Comparison of ENCODE assay signal across 19 cellular contexts in the genomic region with DNA sequence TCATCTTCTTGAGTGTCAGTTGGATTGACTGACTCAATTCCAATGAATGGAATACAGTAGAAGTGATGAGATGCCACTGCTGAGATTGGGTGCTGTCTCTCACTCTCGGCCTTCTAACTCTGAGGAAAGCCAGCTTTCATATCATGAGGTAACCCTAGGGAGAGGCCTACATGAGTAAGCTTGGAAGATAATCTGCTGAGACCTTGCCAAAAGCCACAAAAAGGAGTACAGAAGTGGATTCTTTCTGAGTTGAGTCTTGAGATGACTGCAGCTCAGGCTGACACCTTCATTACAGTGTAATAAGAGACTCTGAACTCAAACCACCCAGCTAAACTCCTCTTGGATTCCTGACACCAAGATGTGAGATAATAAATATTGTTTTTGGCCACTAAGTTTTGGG.
"Had no signal": no experiment of that assay in that cellular context is flagged by ENCODE, and none has a peak within 500 bp of the region (broad histone marks: within the 10 kb centered on the region; RNA-seq: fewer than 3 reads in every experiment).

No MANE protein-coding gene starts in this region.

- H3K4me1 Mint-ChIP-seq: activated CD4-positive, alpha-beta T cell treated with anti-CD3 and anti-CD28 coated beads for 36 hours; activated naive CD8-positive, alpha-beta T cell treated with anti-CD3 and anti-CD28 coated beads, Interleukin-2, amount 10 ng/mL, durations not matched to agents 7 days and 5 days; nephron progenitor cell had no signal

- DNase-seq: activated CD4-positive, alpha-beta T cell treated with anti-CD3 and anti-CD28 coated beads for 36 hours; activated CD8-positive, alpha-beta T cell treated with anti-CD3 and anti-CD28 coated beads for 36 hours; activated naive CD4-positive, alpha-beta T cell treated with Interleukin-2 at 50 U/mL for 16 hours; activated naive CD8-positive, alpha-beta T cell treated with anti-CD3 and anti-CD28 coated beads, Interleukin-2, amount 10 ng/mL, durations not matched to agents 7 days and 5 days; activated T-cell treated with anti-CD3 and anti-CD28 coated beads, Interleukin-2, amount 50 U/mL, for 24 hours; cerebellar nuclear complex; effector CD4-positive, alpha-beta T cell; head of caudate nucleus; left lung; midbrain; nephron progenitor cell; transverse colon had no signal

- H3K27me3 Mint-ChIP-seq: activated CD4-positive, alpha-beta T cell treated with anti-CD3 and anti-CD28 coated beads for 36 hours; activated CD8-positive, alpha-beta T cell treated with anti-CD3 and anti-CD28 coated beads for 36 hours; activated naive CD8-positive, alpha-beta T cell treated with anti-CD3 and anti-CD28 coated beads, Interleukin-2, amount 10 ng/mL, durations not matched to agents 7 days and 5 days; stimulated activated naive CD8-positive, alpha-beta T cell treated with anti-CD3 and anti-CD28 coated beads, Interleukin-15, Interleukin-2, amounts not matched to agents 100 ng/mL and 50 ng/mL, for 24 hours had no signal

- H3K9me3 Mint-ChIP-seq: activated CD8-positive, alpha-beta T cell treated with anti-CD3 and anti-CD28 coated beads for 36 hours; activated naive CD8-positive, alpha-beta T cell treated with anti-CD3 and anti-CD28 coated beads, Interleukin-2, amount 10 ng/mL, durations not matched to agents 7 days and 5 days had no signal

- H3K4me3 Mint-ChIP-seq: activated CD4-positive, alpha-beta T cell treated with anti-CD3 and anti-CD28 coated beads for 36 hours; activated CD8-positive, alpha-beta T cell treated with anti-CD3 and anti-CD28 coated beads for 36 hours; activated naive CD8-positive, alpha-beta T cell treated with anti-CD3 and anti-CD28 coated beads, Interleukin-2, amount 10 ng/mL, durations not matched to agents 7 days and 5 days; activated T-cell treated with anti-CD3 and anti-CD28 coated beads, Interleukin-2, amount 50 U/mL, for 24 hours; nephron progenitor cell; stimulated activated naive CD8-positive, alpha-beta T cell treated with anti-CD3 and anti-CD28 coated beads, Interleukin-15, Interleukin-2, amounts not matched to agents 100 ng/mL and 50 ng/mL, for 24 hours; T-helper 2 cell treated with Interferon-gamma antibody and Interleukin-4, amounts not matched to agents 5 μg/mL and 100 μg/mL, for 36 hours; WTC11 had no signal

- H3K9me3 ChIP-seq: suprapubic skin, transverse colon, vagina had no signal

- H3K4me1 ChIP-seq: breast epithelium, left lung, suprapubic skin, transverse colon, vagina had no signal

- H3K27me3 ChIP-seq: left lung, suprapubic skin, transverse colon, vagina had no signal

- H3K36me3 Mint-ChIP-seq: activated naive CD8-positive, alpha-beta T cell treated with anti-CD3 and anti-CD28 coated beads, Interleukin-2, amount 10 ng/mL, durations not matched to agents 7 days and 5 days; WTC11 had no signal

- H3K27ac ChIP-seq: breast epithelium, left lung, suprapubic skin, transverse colon, vagina had no signal

- H3K4me3 ChIP-seq: breast epithelium, left lung, suprapubic skin, transverse colon, vagina had no signal

- H3K27ac Mint-ChIP-seq: activated CD4-positive, alpha-beta T cell treated with anti-CD3 and anti-CD28 coated beads for 36 hours; activated CD8-positive, alpha-beta T cell treated with anti-CD3 and anti-CD28 coated beads for 36 hours; activated naive CD8-positive, alpha-beta T cell treated with anti-CD3 and anti-CD28 coated beads, Interleukin-2, amount 10 ng/mL, durations not matched to agents 7 days and 5 days; activated T-cell treated with anti-CD3 and anti-CD28 coated beads, Interleukin-2, amount 50 U/mL, for 24 hours; activated T-helper 2 cell treated with anti-CD3 and anti-CD28 coated beads, Interferon-gamma antibody, Interleukin-2, Interleukin-4, amounts not matched to agents 10 μg/mL and 5 μg/mL and 100 μg/mL, durations not matched to agents 14 hours and 24 hours and 36 hours; nephron progenitor cell; stimulated activated naive CD8-positive, alpha-beta T cell treated with anti-CD3 and anti-CD28 coated beads, Interleukin-15, Interleukin-2, amounts not matched to agents 100 ng/mL and 50 ng/mL, for 24 hours; T-helper 2 cell treated with Interferon-gamma antibody and Interleukin-4, amounts not matched to agents 5 μg/mL and 100 μg/mL, for 36 hours; WTC11 had no signal

- H3K36me3 ChIP-seq: breast epithelium, left lung, suprapubic skin, transverse colon, vagina had no signal
